In genomic region chr2:61252031-61252430, GRCh38 we compare ENCODE assay signal across 15 cellular contexts.
DNase-seq lines count a peak whose midpoint lies in the region; ATAC-seq and TF ChIP-seq lines count a peak whose summit lies in the region.
"Had no signal": no experiment of that assay in that cellular context is flagged by ENCODE, and none has a peak within 500 bp of the region (broad histone marks: within the 10 kb centered on the region; RNA-seq: fewer than 3 reads in every experiment).

No MANE protein-coding gene starts in this region.

- TF ChIP-seq CTCF in natural killer cell (IDR thresholded peaks at IDR 0.05) (no peak), progenitor cell of endocrine pancreas (IDR thresholded peaks at IDR 0.05; ENCODE audit: unreplicated experiment) (no peak), CD14-positive monocyte (IDR thresholded peaks at IDR 0.05) (no peak)

- intact Hi-C loops in natural killer cell (cut with micrococcal nuclease) (no loop called here), left colon (cut with DNase I, micrococcal nuclease) (no loop called here), CD14-positive monocyte (cut with micrococcal nuclease) (no loop called here)

- H3K9me3 Mint-ChIP-seq in natural killer cell: no peaks in the 10 kb centered on the region
- H3K9me3 Mint-ChIP-seq in natural killer cell treated with Interleukin-12 subunit alpha and Interleukin-12 subunit beta and Interleukin-15 and Interleukin-18, amount 100 ng/mL, for 72 hours: no peaks in the 10 kb centered on the region
- no peaks in the 10 kb centered on the region for H3K9me3 Mint-ChIP-seq in progenitor cell of endocrine pancreas (ENCODE audit: low read depth)
- H3K9me3 Mint-ChIP-seq in CD14-positive monocyte: no peaks in the 10 kb centered on the region
- H3K9me3 Mint-ChIP-seq: CD4-positive, alpha-beta T cell had no signal

- DNase-seq in natural killer cell (no peak), left colon (no peak), progenitor cell of endocrine pancreas (ENCODE audit: low spot score, unreplicated experiment) (no peak), CD14-positive monocyte (ENCODE audit: low spot score) (no peak)
- no peak for DNase-seq in natural killer cell treated with Interleukin-12 subunit alpha and Interleukin-12 subunit beta and Interleukin-15 and Interleukin-18, amount 100 ng/mL, for 72 hours (ENCODE audit: low spot score)
- no peak for DNase-seq in activated CD8-positive, alpha-beta memory T cell treated with anti-CD3 and anti-CD28 coated beads for 24 hours
- DNase-seq: ACHN; BE2C; C1 segment of cervical spinal cord; Caco-2; CD4-positive, alpha-beta T cell; DMS153; DMS79; GDM1; HCEC 1CT had no signal

- ATAC-seq in natural killer cell (no peak), left colon (peak; percentile 30)
- no peak for ATAC-seq in natural killer cell treated with Interleukin-12 subunit alpha and Interleukin-12 subunit beta and Interleukin-15 and Interleukin-18, amount 100 ng/mL, for 72 hours

- H3K36me3 Mint-ChIP-seq in natural killer cell (peaks cover 12% of the 10 kb centered on the region), progenitor cell of endocrine pancreas (ENCODE audit: insufficient read depth) (peaks cover 27% of the 10 kb centered on the region), CD14-positive monocyte (peaks cover 61 to 83% of the 10 kb centered on the region in 2 donors)
- H3K36me3 Mint-ChIP-seq in natural killer cell treated with Interleukin-12 subunit alpha and Interleukin-12 subunit beta and Interleukin-15 and Interleukin-18, amount 100 ng/mL, for 72 hours: peaks cover 13% of the 10 kb centered on the region

- no peak overlapping the region for H3K4me3 Mint-ChIP-seq in natural killer cell
- no peak overlapping the region for H3K4me3 Mint-ChIP-seq in natural killer cell treated with Interleukin-12 subunit alpha and Interleukin-12 subunit beta and Interleukin-15 and Interleukin-18, amount 100 ng/mL, for 72 hours
- no peak overlapping the region for H3K4me3 Mint-ChIP-seq in progenitor cell of endocrine pancreas (ENCODE audit: low read depth)
- no peak overlapping the region for H3K4me3 Mint-ChIP-seq in CD14-positive monocyte
- H3K4me3 Mint-ChIP-seq: CD4-positive, alpha-beta T cell had no signal

- H3K27me3 Mint-ChIP-seq in natural killer cell (ENCODE audit: low read depth in 2 of 2): no peaks in the 10 kb centered on the region
- H3K27me3 Mint-ChIP-seq in natural killer cell treated with Interleukin-12 subunit alpha and Interleukin-12 subunit beta and Interleukin-15 and Interleukin-18, amount 100 ng/mL, for 72 hours: no peaks in the 10 kb centered on the region
- H3K27me3 Mint-ChIP-seq in progenitor cell of endocrine pancreas: no peaks in the 10 kb centered on the region
- no peaks in the 10 kb centered on the region for H3K27me3 Mint-ChIP-seq in CD14-positive monocyte (ENCODE audit: low read depth in 3 of 3)
- H3K27me3 Mint-ChIP-seq: CD4-positive, alpha-beta T cell had no signal

- H3K27ac Mint-ChIP-seq in natural killer cell (peak overlapping the region; percentile 9 to 17), progenitor cell of endocrine pancreas (peak overlapping the region; percentile 38), CD14-positive monocyte (no peak overlapping the region)
- H3K27ac Mint-ChIP-seq in natural killer cell treated with Interleukin-12 subunit alpha and Interleukin-12 subunit beta and Interleukin-15 and Interleukin-18, amount 100 ng/mL, for 72 hours: peak overlapping the region in 1 of 2 donors; percentile 4
- H3K27ac Mint-ChIP-seq: CD4-positive, alpha-beta T cell had no signal

- H3K4me1 Mint-ChIP-seq in natural killer cell (peaks cover 0 to 6% of the 10 kb centered on the region in 2 donors), progenitor cell of endocrine pancreas (ENCODE audit: low read depth) (no peaks in the 10 kb centered on the region), CD14-positive monocyte (no peaks in the 10 kb centered on the region)
- peaks cover 0 to 4% of the 10 kb centered on the region in 2 donors for H3K4me1 Mint-ChIP-seq in natural killer cell treated with Interleukin-12 subunit alpha and Interleukin-12 subunit beta and Interleukin-15 and Interleukin-18, amount 100 ng/mL, for 72 hours (ENCODE audit: low read depth in 2 of 2)

Comparison
In these comparisons a context has a peak if more than half of its experiments do, and no peak if none do; other contexts are left out.
1. H3K27ac Mint-ChIP-seq: peak in natural killer cell (2 of 2) and progenitor cell of endocrine pancreas (single experiment); none in CD14-positive monocyte (0 of 7).